Comparison of ENCODE assay signal across 24 cellular contexts in genomic region chr9:37343724-37344123, GRCh38.
"Had no signal": no experiment of that assay in that cellular context is flagged by ENCODE, and none has a peak within 500 bp of the region (broad histone marks: within the 10 kb centered on the region; RNA-seq: fewer than 3 reads in every experiment).

No MANE protein-coding gene starts in this region.

- DNase-seq: dermis blood vessel endothelial cell; dorsolateral prefrontal cortex; effector CD4-positive, alpha-beta T cell; effector memory CD4-positive, alpha-beta T cell; foreskin keratinocyte; gastrocnemius medialis; glutamatergic neuron; head of caudate nucleus; heart right ventricle; hippocampal formation; left cardiac atrium; left lung; left ventricle myocardium superior; lower lobe of right lung; mesenchymal stem cell; mucosa of descending colon; naive B cell had no signal

- H3K9me3 ChIP-seq: esophagus muscularis mucosa, gastrocnemius medialis, heart right ventricle, left lung, lower lobe of right lung, mucosa of descending colon had no signal

- H3K4me3 ChIP-seq: coronary artery, dorsolateral prefrontal cortex, esophagus muscularis mucosa, gastrocnemius medialis, heart right ventricle, left lung, lower lobe of right lung, mucosa of descending colon had no signal

- H3K36me3 ChIP-seq: esophagus muscularis mucosa, gastrocnemius medialis, heart right ventricle, left lung, lower lobe of right lung had no signal

- ATAC-seq: foreskin keratinocyte, gastrocnemius medialis, heart right ventricle, left cardiac atrium, left lung, left ventricle myocardium superior, lower lobe of right lung, mucosa of descending colon had no signal

- H3K27me3 Mint-ChIP-seq: naive B cell had no signal

- FAIRE-seq: colon, endothelial cell of umbilical vein, islet of Langerhans, keratinocyte had no signal

- H3K27me3 ChIP-seq: dorsolateral prefrontal cortex, esophagus muscularis mucosa, foreskin keratinocyte, gastrocnemius medialis, heart right ventricle, left lung had no signal

- H3K27ac Mint-ChIP-seq: mesothelial cell of epicardium had no signal

- H3K4me1 ChIP-seq: esophagus muscularis mucosa, foreskin keratinocyte, gastrocnemius medialis, lower lobe of right lung had no signal

- H3K9me3 Mint-ChIP-seq: mesothelial cell of epicardium, naive B cell had no signal

- H3K27ac ChIP-seq: coronary artery, dorsolateral prefrontal cortex, esophagus muscularis mucosa, foreskin keratinocyte, gastrocnemius medialis, heart right ventricle, left lung, lower lobe of right lung had no signal

- H3K4me1 Mint-ChIP-seq: mesothelial cell of epicardium had no signal

- H3K4me3 Mint-ChIP-seq: mesothelial cell of epicardium had no signal
